In the genomic region with DNA sequence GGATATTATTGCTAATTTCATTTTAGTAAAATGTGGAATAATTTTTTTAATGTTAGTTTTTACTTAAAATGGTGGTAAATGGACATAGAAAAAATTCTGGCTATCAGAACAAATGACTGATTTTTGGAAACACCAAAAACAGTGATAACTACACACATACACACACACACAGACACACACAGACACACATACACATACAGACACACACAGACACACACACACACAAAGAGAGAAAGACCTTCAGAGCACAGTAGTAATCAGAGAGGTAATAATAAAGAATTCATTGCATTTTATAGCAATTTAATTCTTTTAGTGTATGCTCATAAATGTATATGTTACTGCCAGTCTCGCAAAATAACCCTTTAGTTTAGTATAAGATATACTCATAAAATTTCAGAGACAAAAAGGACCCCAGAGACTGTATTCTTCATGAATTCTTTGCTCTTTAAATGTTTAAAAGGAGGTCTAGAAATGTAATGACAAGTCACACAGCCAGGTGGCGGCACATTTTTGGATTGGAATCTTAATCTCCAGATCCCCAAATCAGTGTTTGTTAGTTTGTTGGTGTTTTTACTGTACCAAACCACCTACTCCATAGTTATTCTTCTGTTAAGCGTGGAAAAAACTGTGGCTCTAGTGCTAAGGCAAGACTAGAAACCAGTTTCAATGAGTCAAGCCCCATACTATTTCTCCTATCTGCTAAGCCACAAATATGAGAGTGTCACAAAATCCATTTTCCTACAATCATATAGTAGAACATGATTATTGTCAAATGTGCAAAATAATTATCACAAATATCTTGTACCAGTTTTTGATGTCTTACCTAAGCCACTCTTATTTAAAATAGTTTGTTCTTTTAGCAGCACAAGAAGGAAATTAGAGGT, we compare ENCODE assay signal across 8 cellular contexts.
DNase-seq lines count a peak whose midpoint lies in the region; TF ChIP-seq lines count a peak whose summit lies in the region.

No MANE protein-coding gene starts in this region.

- H3K27me3 Mint-ChIP-seq in neural crest cell (ENCODE audit: low read depth): no peaks in the 10 kb centered on the region
- no peaks in the 10 kb centered on the region for H3K27me3 Mint-ChIP-seq in CD8-positive, alpha-beta memory T cell

- H3K9me3 ChIP-seq in AG04450 (ENCODE audit: control insufficient read depth, insufficient read depth, low read length) (no peaks in the 10 kb centered on the region), colonic mucosa (no peaks in the 10 kb centered on the region)
- no peaks in the 10 kb centered on the region for H3K9me3 ChIP-seq in CD8-positive, alpha-beta memory T cell (ENCODE audit: low read length)

- H3K36me3 Mint-ChIP-seq in neural crest cell (ENCODE audit: low read depth): no peaks in the 10 kb centered on the region
- no peaks in the 10 kb centered on the region for H3K36me3 Mint-ChIP-seq in CD8-positive, alpha-beta memory T cell

- H3K27ac Mint-ChIP-seq in neural crest cell (ENCODE audit: unreplicated experiment): no peak overlapping the region
- no peak overlapping the region for H3K27ac Mint-ChIP-seq in CD8-positive, alpha-beta memory T cell

- CTCF ChIA-PET in AG04450 (lab: Charles Lee): interaction anchor here (0.7 to 1.2 kb wide), 6 partner anchors 12 to 774 kb away, joined by 3 to 8 read pairs (median 4); no protein-coding TSS in a partner anchor
- CTCF ChIA-PET in CD8-positive, alpha-beta memory T cell (lab: Charles Lee): no interaction called here

- H3K4me1 Mint-ChIP-seq in neural crest cell: no peaks in the 10 kb centered on the region
- no peaks in the 10 kb centered on the region for H3K4me1 Mint-ChIP-seq in CD8-positive, alpha-beta memory T cell

- POLR2A ChIA-PET in AG04450 (lab: Yijun Ruan, JAX): no interaction called here
- POLR2A ChIA-PET in CD8-positive, alpha-beta memory T cell (lab: Charles Lee): no interaction called here

- no peaks in the 10 kb centered on the region for H3K9me3 Mint-ChIP-seq in neural crest cell
- H3K9me3 Mint-ChIP-seq in CD8-positive, alpha-beta memory T cell: peaks cover 0 to 5% (median 0%) of the 10 kb centered on the region in 5 donors

- H3K4me1 ChIP-seq in colonic mucosa: no peaks in the 10 kb centered on the region
- H3K4me1 ChIP-seq in CD8-positive, alpha-beta memory T cell (ENCODE audit: insufficient read depth, low read length): no peaks in the 10 kb centered on the region

- no peak overlapping the region for H3K4me3 Mint-ChIP-seq in neural crest cell
- H3K4me3 Mint-ChIP-seq in CD8-positive, alpha-beta memory T cell: no peak overlapping the region

- H3K27me3 ChIP-seq in AG04450 (ENCODE audit: control insufficient read depth, insufficient read depth, low read length) (no peaks in the 10 kb centered on the region), colonic mucosa (no peaks in the 10 kb centered on the region)
- H3K27me3 ChIP-seq in CD8-positive, alpha-beta memory T cell (ENCODE audit: insufficient read depth, low read length, poor library complexity, severe bottlenecking): no peaks in the 10 kb centered on the region

- TF ChIP-seq POLR2A in NB4 (IDR thresholded peaks at IDR 0.05; ENCODE audit: extremely low read depth, insufficient read length): no peak

- DNase-seq in AG04450 (ENCODE audit: low read depth, low spot score) (no peak), NB4 (ENCODE audit: low read depth) (peak; percentile 43), colonic mucosa (peak; percentile 59), neural crest cell (ENCODE audit: low read depth, low spot score) (peak; percentile 42), NK-92 (lab: John Stamatoyannopoulos, UW; ENCODE audit: unreplicated experiment) (no peak)
- no peak for DNase-seq in CD8-positive, alpha-beta memory T cell
- DNase-seq in activated CD8-positive, alpha-beta memory T cell treated with anti-CD3 and anti-CD28 coated beads, Interleukin-2, amount 50 U/mL, for 4 hours: no peak

- intact Hi-C loops in colonic mucosa (cut with DNase I): loop anchor here (5.0 kb wide), 1 partner anchor 167 kb away; no protein-coding TSS in a partner anchor

- no peak overlapping the region for H3K4me3 ChIP-seq in AG04450 (ENCODE audit: low read depth, low read length)
- H3K4me3 ChIP-seq in GM12875 (ENCODE audit: low read depth, low read length): no peak overlapping the region
- H3K4me3 ChIP-seq in NB4 (ENCODE audit: low read depth, low read length): no peak overlapping the region
- no peak overlapping the region for H3K4me3 ChIP-seq in colonic mucosa
- H3K4me3 ChIP-seq in CD8-positive, alpha-beta memory T cell (ENCODE audit: low read length): no peak overlapping the region

- H3K36me3 ChIP-seq in colonic mucosa: no peaks in the 10 kb centered on the region
- H3K36me3 ChIP-seq in CD8-positive, alpha-beta memory T cell (ENCODE audit: insufficient read depth, low read length): no peaks in the 10 kb centered on the region

- H3K27ac ChIP-seq in AG04450 (ENCODE audit: low read depth, low read length) (no peak overlapping the region), colonic mucosa (no peak overlapping the region)
- H3K27ac ChIP-seq in CD8-positive, alpha-beta memory T cell (ENCODE audit: low read depth, low read length): no peak overlapping the region

- H3K9ac ChIP-seq in colonic mucosa (ENCODE audit: low read depth in 2 of 2, low read length in 2 of 2): no peak overlapping the region

- peak; percentile 63 for TF ChIP-seq CTCF in AG04450 (IDR thresholded peaks at IDR 0.05; ENCODE audit: low read depth, low read length)
- TF ChIP-seq CTCF in GM12875 (IDR thresholded peaks at IDR 0.05; ENCODE audit: borderline replicate concordance, insufficient read depth, low read depth, low read length): peak; percentile 46; the same call in 1 of the 2 replicates
- TF ChIP-seq CTCF in NB4 (IDR thresholded peaks at IDR 0.05; ENCODE audit: low read depth, low read length): peak; percentile 32
- TF ChIP-seq CTCF in colonic mucosa (IDR thresholded peaks at IDR 0.05): peak; percentile 20
- TF ChIP-seq CTCF in neural crest cell (conservative IDR thresholded peaks at IDR 0.05): peak; percentile 76

Comparison
In these comparisons a context has a peak if more than half of its experiments do, and no peak if none do; other contexts are left out.
1. DNase-seq: peak in NB4 (single experiment), colonic mucosa (single experiment) and neural crest cell (single experiment); none in AG04450 (single experiment), CD8-positive, alpha-beta memory T cell (0 of 5), activated CD8-positive, alpha-beta memory T cell treated with anti-CD3 and anti-CD28 coated beads, Interleukin-2, amount 50 U/mL, for 4 hours (single experiment) and NK-92 (single experiment).
2. CTCF ChIP-seq: peak in every context shown above with its lines; median percentile 76 in neural crest cell; 63 in AG04450; 46 in GM12875; 32 in NB4; 20 in colonic mucosa.